Comparison of ENCODE assay signal across 29 cellular contexts in genomic region chr6:147075326-147075840, GRCh38.
"Had no signal": no experiment of that assay in that cellular context is flagged by ENCODE, and none has a peak within 500 bp of the region (broad histone marks: within the 10 kb centered on the region; RNA-seq: fewer than 3 reads in every experiment).

No MANE protein-coding gene starts in this region.

- FAIRE-seq: bronchial epithelial cell, RCC 7860, TTC549 had no signal

- DNase-seq: activated B cell treated with CpG ODN at 0.5 μM for 24 hours; activated CD4-positive, alpha-beta T cell treated with anti-CD3 and anti-CD28 coated beads for 1 hour; activated CD4-positive, alpha-beta T cell treated with anti-CD3 and anti-CD28 coated beads, Interleukin-2, amount 10 ng/mL, durations not matched to agents 24 days and 14 days; activated CD4-positive, alpha-beta T cell treated with anti-CD3 and anti-CD28 coated beads, Interleukin-2, amount 50 U/mL, for 48 hours; activated CD8-positive, alpha-beta memory T cell treated with anti-CD3 and anti-CD28 coated beads, Interleukin-2, amount 10 ng/mL, durations not matched to agents 7 days and 5 days; activated effector memory CD4-positive, alpha-beta T cell treated with anti-CD3 and anti-CD28 coated beads, Interleukin-2, amount 50 U/mL, for 16 hours; activated naive CD4-positive, alpha-beta T cell treated with Interleukin-2 at 50 U/mL for 16 hours; activated naive CD8-positive, alpha-beta T cell treated with anti-CD3 and anti-CD28 coated beads, Interleukin-2, amount 50 U/mL, for 24 hours; activated T-cell treated with anti-CD3 and anti-CD28 coated beads, Interleukin-2, amount 50 U/mL, for 4 hours; amniotic stem cell; body of pancreas; NCI-H1092; NCI-H1417; NCI-H1930; NCI-H2171; NCI-H2227 treated with DMSO at 0.1 percent for 48 hours; NCI-H446 treated with DMSO at 0.1 percent for 48 hours; NCI-H69; SHP77; T-cell; T-helper 2 cell; T1000 had no signal

- H3K27me3 ChIP-seq: ascending aorta, body of pancreas, SJSA1 had no signal

- H3K27ac ChIP-seq: ascending aorta, body of pancreas, coronary artery, SJSA1 had no signal

- H3K4me3 ChIP-seq: ascending aorta, body of pancreas, coronary artery, SJSA1 had no signal

- ATAC-seq: activated CD8-positive, alpha-beta memory T cell treated with anti-CD3 and anti-CD28 coated beads, Interleukin-2, amount 10 ng/mL, durations not matched to agents 7 days and 5 days; activated naive CD4-positive, alpha-beta T cell treated with anti-CD3 and anti-CD28 coated beads, Interleukin-2, amount 50 U/mL, for 72 hours; activated naive CD8-positive, alpha-beta T cell treated with anti-CD3 and anti-CD28 coated beads, Interleukin-2, amount 50 U/mL, for 24 hours; activated T-cell treated with anti-CD3 and anti-CD28 coated beads, Interleukin-2, amount 50 U/mL, for 4 hours; body of pancreas; T-cell had no signal

- H3K9me3 ChIP-seq: ascending aorta, body of pancreas, SJSA1 had no signal

- H3K36me3 ChIP-seq: ascending aorta, SJSA1 had no signal

- H3K4me1 ChIP-seq: ascending aorta, SJSA1 had no signal
